8 cellular contexts compared by ENCODE assay signal in genomic region chr12:64781374-64782029, GRCh38.
A peak's percentile ranks its signal among the peaks of the same experiment; 100 is the strongest.
DNase-seq lines count a peak whose midpoint lies in the region; ATAC-seq and TF ChIP-seq lines count a peak whose summit lies in the region.

No MANE protein-coding gene starts in this region.

- no peak for ATAC-seq in HG02763 (IDR thresholded peaks at IDR 0.05; ENCODE audit: unreplicated experiment)

- no peak overlapping the region for H3K9ac ChIP-seq in muscle layer of colon (ENCODE audit: low read length)

- peaks cover 7% of the 10 kb centered on the region for H3K9me3 Mint-ChIP-seq in activated T-cell treated with anti-CD3 and anti-CD28 coated beads, Interleukin-2, amount 50 U/mL, for 24 hours

- H3K4me1 Mint-ChIP-seq in activated T-cell treated with anti-CD3 and anti-CD28 coated beads, Interleukin-2, amount 50 U/mL, for 24 hours (ENCODE audit: low read depth): peaks cover 16% of the 10 kb centered on the region

- peak overlapping the region; percentile 72 for H3K4me3 ChIP-seq in coronary artery
- peak overlapping the region; percentile 1 to 55 for H3K4me3 ChIP-seq in muscle layer of colon (ENCODE audit: low read depth in 1 of 2, low read length in 2 of 2)

- peak overlapping the region; percentile 80 for H3K27ac Mint-ChIP-seq in activated T-cell treated with anti-CD3 and anti-CD28 coated beads, Interleukin-2, amount 50 U/mL, for 24 hours

- TF ChIP-seq CTCF in coronary artery (IDR thresholded peaks at IDR 0.05): no peak

- H3K27me3 ChIP-seq in muscle layer of colon (ENCODE audit: control insufficient read depth in 1 of 2, insufficient read depth in 2 of 2, low read length in 2 of 2): peaks cover 30 to 35% of the 10 kb centered on the region in 2 donors

- H3K27me3 Mint-ChIP-seq in activated T-cell treated with anti-CD3 and anti-CD28 coated beads, Interleukin-2, amount 50 U/mL, for 24 hours: peaks cover 78% of the 10 kb centered on the region

- H3K4me3 Mint-ChIP-seq in activated T-cell treated with anti-CD3 and anti-CD28 coated beads, Interleukin-2, amount 50 U/mL, for 24 hours: peak overlapping the region; percentile 76

- no peak overlapping the region for H3K27ac ChIP-seq in coronary artery
- H3K27ac ChIP-seq in muscle layer of colon (ENCODE audit: low read depth, low read length): no peak overlapping the region

- H3K4me1 ChIP-seq in muscle layer of colon (ENCODE audit: insufficient read depth, low read length): peaks cover 10% of the 10 kb centered on the region

- H3K9me3 ChIP-seq in muscle layer of colon (ENCODE audit: low read length): no peaks in the 10 kb centered on the region

- no peaks in the 10 kb centered on the region for H3K36me3 ChIP-seq in muscle layer of colon (ENCODE audit: insufficient read depth, low read length)

- H3K36me3 Mint-ChIP-seq in activated T-cell treated with anti-CD3 and anti-CD28 coated beads, Interleukin-2, amount 50 U/mL, for 24 hours (ENCODE audit: low read depth): no peaks in the 10 kb centered on the region

- DNase-seq in activated T-cell treated with anti-CD3 and anti-CD28 coated beads, Interleukin-2, amount 50 U/mL, for 24 hours: no peak
- no peak for DNase-seq in activated T-cell treated with anti-CD3 and anti-CD28 coated beads for 4 hours
- peak; percentile 33 for DNase-seq in NCI-H2107 (lab: John Stamatoyannopoulos, UW)
- no peak for DNase-seq in coronary artery (ENCODE audit: low spot score)
- DNase-seq in UCSD-AML1 (lab: John Stamatoyannopoulos, UW; ENCODE audit: unreplicated experiment): no peak
- DNase-seq in cortex of kidney (lab: John Stamatoyannopoulos, UW): no peak
